ENCODE assay signal across 1 cellular context in the genomic region with DNA sequence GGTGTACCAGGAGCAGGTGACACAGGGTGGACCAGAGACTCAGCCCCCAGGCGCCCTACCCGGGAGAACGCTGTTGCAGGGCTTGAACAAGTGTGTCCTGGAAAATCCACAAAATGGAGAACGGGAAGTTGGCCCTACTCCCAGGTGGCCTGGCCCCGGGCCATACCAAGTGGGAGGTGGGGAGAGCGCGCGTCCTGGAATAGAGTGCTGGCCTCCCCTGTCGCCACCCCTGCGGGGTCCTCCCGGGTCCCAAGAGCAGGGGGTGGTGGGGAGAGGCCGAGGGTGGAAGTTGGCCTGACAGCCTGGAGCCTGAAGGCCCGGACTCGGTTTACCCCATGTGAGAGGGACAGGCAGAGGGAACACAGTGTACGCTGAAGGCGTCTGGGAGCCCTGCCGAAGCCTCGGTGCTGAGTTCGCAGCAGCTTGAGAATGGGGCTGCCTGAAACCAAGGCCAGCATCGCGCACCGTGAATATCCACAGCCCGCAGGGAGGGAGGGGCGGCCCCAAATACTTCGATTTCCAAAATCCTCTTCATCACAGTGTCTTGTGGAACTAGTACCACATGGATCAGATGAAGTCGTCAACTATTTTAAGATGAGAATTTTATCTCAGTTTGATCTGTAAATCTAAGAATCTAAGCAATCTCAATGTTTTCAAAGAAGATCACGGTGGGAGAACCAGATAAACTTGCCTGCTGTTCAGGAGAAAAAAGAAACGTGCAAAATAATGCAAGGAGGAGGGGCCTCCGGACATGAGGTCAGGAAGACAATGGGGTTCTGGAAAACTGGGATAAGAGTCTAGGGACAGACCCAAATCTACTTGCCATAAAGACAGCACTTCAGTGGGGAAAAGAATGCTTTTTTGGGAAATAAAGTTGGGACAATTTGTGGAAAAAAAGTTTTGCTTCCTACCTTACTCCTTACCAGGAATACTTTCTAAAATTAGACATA.
A peak's percentile ranks its signal among the peaks of the same experiment; 100 is the strongest.
TF ChIP-seq lines count a peak whose summit lies in the region.

No MANE protein-coding gene starts in this region.

TF ChIP-seq in K562, 482 proteins besides CTCF, POLR2A, EP300 and RAD21 (continued from another document):
- TF ChIP-seq ZBTB49 (CRISPR knock-in tag; IDR thresholded peaks at IDR 0.05; ENCODE audit: borderline replicate concordance) (no peak), ZBTB8A (IDR thresholded peaks at IDR 0.05; ENCODE audit: partially characterized antibody) (no peak), ZBTB17 (CRISPR knock-in tag; IDR thresholded peaks at IDR 0.05) (0 out of 2 replicates have a peak, but pooled peaks have one; percentile 11), ZNF282 (CRISPR knock-in tag; IDR thresholded peaks at IDR 0.05) (no peak), RBM25 (IDR thresholded peaks at IDR 0.05; ENCODE audit: low read depth, low read length, severe bottlenecking) (no peak), HDAC6 (IDR thresholded peaks at IDR 0.05; ENCODE audit: low read depth, low read length) (no peak), ZC3H4 (CRISPR knock-in tag; IDR thresholded peaks at IDR 0.05; ENCODE audit: borderline replicate concordance) (no peak), ZZZ3 (IDR thresholded peaks at IDR 0.05) (no peak), KLF13 (tag; IDR thresholded peaks at IDR 0.05; ENCODE audit: borderline replicate concordance, low read depth) (no peak)
- TF ChIP-seq, protein P1, sequence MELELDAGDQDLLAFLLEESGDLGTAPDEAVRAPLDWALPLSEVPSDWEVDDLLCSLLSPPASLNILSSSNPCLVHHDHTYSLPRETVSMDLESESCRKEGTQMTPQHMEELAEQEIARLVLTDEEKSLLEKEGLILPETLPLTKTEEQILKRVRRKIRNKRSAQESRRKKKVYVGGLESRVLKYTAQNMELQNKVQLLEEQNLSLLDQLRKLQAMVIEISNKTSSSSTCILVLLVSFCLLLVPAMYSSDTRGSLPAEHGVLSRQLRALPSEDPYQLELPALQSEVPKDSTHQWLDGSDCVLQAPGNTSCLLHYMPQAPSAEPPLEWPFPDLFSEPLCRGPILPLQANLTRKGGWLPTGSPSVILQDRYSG (tag; conservative IDR thresholded peaks at IDR 0.05; ENCODE audit: low read depth): no peak
- TF ChIP-seq, protein P2, sequence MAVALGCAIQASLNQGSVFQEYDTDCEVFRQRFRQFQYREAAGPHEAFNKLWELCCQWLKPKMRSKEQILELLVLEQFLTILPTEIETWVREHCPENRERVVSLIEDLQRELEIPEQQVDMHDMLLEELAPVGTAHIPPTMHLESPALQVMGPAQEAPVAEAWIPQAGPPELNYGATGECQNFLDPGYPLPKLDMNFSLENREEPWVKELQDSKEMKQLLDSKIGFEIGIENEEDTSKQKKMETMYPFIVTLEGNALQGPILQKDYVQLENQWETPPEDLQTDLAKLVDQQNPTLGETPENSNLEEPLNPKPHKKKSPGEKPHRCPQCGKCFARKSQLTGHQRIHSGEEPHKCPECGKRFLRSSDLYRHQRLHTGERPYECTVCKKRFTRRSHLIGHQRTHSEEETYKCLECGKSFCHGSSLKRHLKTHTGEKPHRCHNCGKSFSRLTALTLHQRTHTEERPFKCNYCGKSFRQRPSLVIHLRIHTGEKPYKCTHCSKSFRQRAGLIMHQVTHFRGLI (CRISPR knock-in tag; IDR thresholded peaks at IDR 0.05): no peak
